ENCODE assay signal across 7 cellular contexts in genomic region chr3:195549931-195550519, GRCh38. TPM values are rescaled to one million over a fixed set of nuclear protein-coding genes. Genes with fewer than 3 reads are reported as not detected.
DNase-seq lines count a peak whose midpoint lies in the region; ATAC-seq and TF ChIP-seq lines count a peak whose summit lies in the region.

No MANE protein-coding gene starts in this region.

- TF ChIP-seq POLR2A in tibial nerve (IDR thresholded peaks at IDR 0.05), result no peak

- H3K9me3 ChIP-seq in tibial nerve, result no peaks in the 10 kb centered on the region

- peak overlapping the region in 1 of 4 donors; percentile 23 for H3K4me3 ChIP-seq in tibial nerve

- DNase-seq in T follicular helper cell (ENCODE audit: low read depth), result peak; percentile 84
- DNase-seq in activated naive CD8-positive, alpha-beta T cell treated with anti-CD3 and anti-CD28 coated beads, Interleukin-2, amount 50 U/mL, for 16 hours (ENCODE audit: low read depth, low spot score), result peak; percentile 30
- DNase-seq in stimulated activated CD4-positive, alpha-beta T cell treated with anti-CD3 and anti-CD28 coated beads, TNF-alpha, amount 100 ng/mL, for 1 hour (ENCODE audit: low read depth in 3 of 3, low spot score in 1 of 3), result peak; percentile 39 to 76 (median 53)
- DNase-seq in tibial nerve (ENCODE audit: low spot score in 2 of 2), result no peak
- DNase-seq in DMS 273 treated with DMSO at 0.1 percent for 48 hours (lab: John Stamatoyannopoulos, UW), result no peak
- no peak for DNase-seq in DMS 273 (lab: John Stamatoyannopoulos, UW; ENCODE audit: unreplicated experiment)

- H3K27ac ChIP-seq in tibial nerve, result peak overlapping the region in 1 of 4 donors; percentile 66

- no peak for TF ChIP-seq CTCF in tibial nerve (IDR thresholded peaks at IDR 0.05)

- no peaks in the 10 kb centered on the region for H3K27me3 ChIP-seq in tibial nerve

- TF ChIP-seq EP300 in tibial nerve (IDR thresholded peaks at IDR 0.05), result no peak

- H3K36me3 ChIP-seq in tibial nerve, result no peaks in the 10 kb centered on the region

- peaks cover 0 to 35% (median 17%) of the 10 kb centered on the region in 4 donors for H3K4me1 ChIP-seq in tibial nerve

- 65 to 73% methylated on average over 9 of the region's 9 CpGs for WGBS in tibial nerve, 2 donors

- peak; percentile 53 for ATAC-seq in GM21717 (IDR thresholded peaks at IDR 0.05; ENCODE audit: unreplicated experiment)

RNA-seq across cellular contexts. Expression of gene PPP1R2, which starts 6.9 kb away (rescaled TPM):
- 10 to 100 TPM; 66.6 to 98.1 (median 87.4) TPM for total RNA-seq in tibial nerve

RNA-seq across cellular contexts. Expression of gene APOD, which starts 33.7 kb away (rescaled TPM):
- 1,000 to 10,000 TPM; 1,911 to 7,779 (median 5,257) TPM for total RNA-seq in tibial nerve

Comparison
In these comparisons a context has a peak if more than half of its experiments do, and no peak if none do; other contexts are left out.
1. DNase-seq: peak in T follicular helper cell (single experiment), activated naive CD8-positive, alpha-beta T cell treated with anti-CD3 and anti-CD28 coated beads, Interleukin-2, amount 50 U/mL, for 16 hours (single experiment) and stimulated activated CD4-positive, alpha-beta T cell treated with anti-CD3 and anti-CD28 coated beads, TNF-alpha, amount 100 ng/mL, for 1 hour (3 of 3); none in tibial nerve (0 of 2), DMS 273 treated with DMSO at 0.1 percent for 48 hours (single experiment) and DMS 273 (single experiment).